Comparison of ENCODE assay signal across 29 cellular contexts in the genomic region with DNA sequence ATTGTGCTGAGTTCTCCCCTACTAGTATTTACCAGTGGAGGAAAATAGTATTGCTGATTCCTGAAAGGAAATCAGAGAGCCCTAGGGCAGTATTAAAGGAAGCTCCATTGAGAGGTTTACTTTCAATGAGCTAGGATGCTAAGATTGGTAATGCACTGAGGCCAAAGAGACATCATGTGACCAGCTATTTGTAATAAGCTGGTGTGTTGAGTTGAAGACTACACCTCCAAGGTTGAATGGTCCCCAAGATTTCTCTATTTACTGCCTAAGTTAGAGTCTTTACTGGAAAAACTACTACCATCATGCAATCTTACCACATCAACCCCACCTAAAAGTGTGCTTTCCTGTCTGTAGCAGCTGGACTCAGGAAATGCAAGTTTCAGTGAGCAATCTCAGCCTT.
"Had no signal": no experiment of that assay in that cellular context is flagged by ENCODE, and none has a peak within 500 bp of the region (broad histone marks: within the 10 kb centered on the region; RNA-seq: fewer than 3 reads in every experiment).

No MANE protein-coding gene starts in this region.

- FAIRE-seq: colon, endometrium, endothelial cell of umbilical vein, frontal cortex had no signal

- DNase-seq: colonic mucosa; cortex of kidney; dermis blood vessel endothelial cell; dorsolateral prefrontal cortex; effector CD4-positive, alpha-beta T cell; effector CD8-positive, alpha-beta T cell; effector memory CD4-positive, alpha-beta T cell; effector memory CD8-positive, alpha-beta T cell; endodermal cell; erythroblast; esophagus squamous epithelium; foreskin fibroblast; foreskin keratinocyte; foreskin melanocyte; gastrocnemius medialis; glutamatergic neuron; head of caudate nucleus; heart left ventricle; heart right ventricle had no signal

- ATAC-seq: effector memory CD8-positive, alpha-beta T cell; esophagus mucosa; foreskin keratinocyte; gastrocnemius medialis; gastroesophageal sphincter; heart left ventricle; heart right ventricle had no signal

- H3K9me3 ChIP-seq: colonic mucosa, esophagus muscularis mucosa, esophagus squamous epithelium, gastrocnemius medialis, gastroesophageal sphincter, heart left ventricle, heart right ventricle had no signal

- H3K27me3 Mint-ChIP-seq: dendritic cell treated with granulocyte-macrophage colony-stimulating factor and Interleukin-4, amounts not matched to agents 40 ng/mL and 50 ng/mL, for 4 days; effector memory CD8-positive, alpha-beta T cell had no signal

- H3K27ac Mint-ChIP-seq: dendritic cell treated with granulocyte-macrophage colony-stimulating factor and Interleukin-4, amounts not matched to agents 40 ng/mL and 50 ng/mL, for 4 days; effector memory CD8-positive, alpha-beta T cell; endodermal cell had no signal

- H3K4me1 ChIP-seq: colonic mucosa, esophagus muscularis mucosa, esophagus squamous epithelium, foreskin keratinocyte, gastrocnemius medialis, gastroesophageal sphincter, heart left ventricle, heart right ventricle had no signal

- H3K27me3 ChIP-seq: colonic mucosa, dorsolateral prefrontal cortex, esophagus muscularis mucosa, esophagus squamous epithelium, gastrocnemius medialis, gastroesophageal sphincter had no signal

- H3K36me3 ChIP-seq: colonic mucosa, esophagus muscularis mucosa, esophagus squamous epithelium, gastrocnemius medialis, gastroesophageal sphincter, heart left ventricle, heart right ventricle had no signal

- H3K27ac ChIP-seq: colonic mucosa, coronary artery, dorsolateral prefrontal cortex, epithelial cell of prostate, esophagus muscularis mucosa, esophagus squamous epithelium, foreskin keratinocyte, gastrocnemius medialis, gastroesophageal sphincter, heart left ventricle, heart right ventricle had no signal

- H3K4me3 ChIP-seq: colonic mucosa, coronary artery, dorsolateral prefrontal cortex, esophagus muscularis mucosa, esophagus squamous epithelium, gastrocnemius medialis, gastroesophageal sphincter, heart left ventricle, heart right ventricle had no signal

- H3K9me3 Mint-ChIP-seq: dendritic cell treated with granulocyte-macrophage colony-stimulating factor and Interleukin-4, amounts not matched to agents 40 ng/mL and 50 ng/mL, for 4 days; effector memory CD8-positive, alpha-beta T cell; endodermal cell had no signal

- H3K4me3 Mint-ChIP-seq: dendritic cell treated with granulocyte-macrophage colony-stimulating factor and Interleukin-4, amounts not matched to agents 40 ng/mL and 50 ng/mL, for 4 days; effector memory CD8-positive, alpha-beta T cell; endodermal cell had no signal
